In the genomic region with DNA sequence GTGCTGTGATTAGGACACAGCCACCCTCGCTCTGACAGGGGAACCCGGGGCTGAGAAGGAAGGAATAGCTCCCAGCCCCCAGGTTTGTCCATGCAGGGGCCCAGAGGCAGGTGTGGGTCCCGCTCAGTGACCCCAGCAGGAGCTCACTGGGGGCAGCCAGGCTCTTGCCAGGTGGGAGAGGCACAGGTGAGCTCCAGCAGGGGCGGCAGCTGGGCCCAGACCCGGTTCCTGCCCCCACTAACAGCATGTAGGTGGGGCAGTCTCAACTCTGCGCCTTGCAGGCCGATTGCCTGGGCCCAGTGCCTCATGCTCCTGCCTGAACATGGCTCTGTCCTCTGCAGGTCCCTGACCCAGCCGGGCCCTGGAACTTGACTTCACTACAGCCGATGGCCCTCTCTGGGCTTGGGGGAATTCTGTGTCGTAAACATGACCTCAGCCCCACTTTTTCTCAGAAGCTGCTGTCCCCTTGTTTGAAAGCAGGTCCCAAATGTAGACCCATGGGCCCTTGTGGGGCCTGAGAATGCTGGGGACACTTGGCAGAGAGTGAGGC, we compare ENCODE assay signal across 14 cellular contexts.
"Had no signal": no experiment of that assay in that cellular context is flagged by ENCODE, and none has a peak within 500 bp of the region (broad histone marks: within the 10 kb centered on the region; RNA-seq: fewer than 3 reads in every experiment).

No MANE protein-coding gene starts in this region.

- H3K27me3 ChIP-seq: breast epithelium, pancreas had no signal

- H3K4me1 ChIP-seq: breast epithelium, pancreas had no signal

- H3K4me3 ChIP-seq: breast epithelium, pancreas, SK-N-MC had no signal

- H3K27ac ChIP-seq: pancreas, SK-N-MC had no signal

- ATAC-seq: esophagus mucosa, pancreas had no signal

- H3K9me3 ChIP-seq: pancreas had no signal

- H3K36me3 ChIP-seq: breast epithelium, pancreas had no signal

- DNase-seq: activated CD4-positive, CD25-positive, alpha-beta regulatory T cell treated with anti-CD3 and anti-CD28 coated beads, Interleukin-2, amount 50 U/mL, for 72 hours; activated naive CD4-positive, alpha-beta T cell; activated naive CD8-positive, alpha-beta T cell treated with anti-CD3 and anti-CD28 coated beads, Interleukin-2, amount 10 ng/mL, durations not matched to agents 7 days and 5 days; glutamatergic neuron; midbrain; pancreas; small intestine; stimulated activated CD4-positive, alpha-beta T cell treated with anti-CD3 and anti-CD28 coated beads, Interleukin-4, amount 100 ng/mL, for 4 hours; stimulated activated CD8-positive, alpha-beta memory T cell treated with anti-CD3 and anti-CD28 coated beads, Interleukin-4, amount 100 ng/mL, for 48 hours; stimulated activated naive CD4-positive, alpha-beta T cell treated with Interleukin-2 at 50 U/mL for 16 hours; T-helper 9 cell had no signal
